ENCODE assay signal across 22 cellular contexts in the genomic region with DNA sequence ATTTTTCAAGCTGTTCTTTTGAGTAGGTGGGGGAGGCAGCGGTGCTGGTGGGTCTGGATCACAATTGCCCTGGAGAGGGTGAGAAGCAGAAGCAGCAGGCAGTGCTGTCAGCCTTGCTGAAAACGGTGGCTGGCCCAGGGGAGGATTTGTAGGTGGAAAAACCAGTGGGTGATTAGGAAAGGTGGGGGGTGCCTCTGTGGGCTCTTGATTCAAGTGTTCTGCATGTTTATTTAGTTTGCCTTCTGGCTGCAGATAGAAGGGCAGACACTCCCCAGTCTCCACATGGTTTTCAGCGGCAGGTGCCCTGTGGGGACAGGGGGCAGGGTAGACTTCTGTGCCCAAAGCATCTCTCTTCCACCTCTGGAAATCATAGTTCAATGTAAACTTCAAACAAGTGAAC.
DNase-seq lines count a peak whose midpoint lies in the region; ATAC-seq and TF ChIP-seq lines count a peak whose summit lies in the region.
"Had no signal": no experiment of that assay in that cellular context is flagged by ENCODE, and none has a peak within 500 bp of the region (broad histone marks: within the 10 kb centered on the region; RNA-seq: fewer than 3 reads in every experiment).

No MANE protein-coding gene starts in this region.

- intact Hi-C loops in upper lobe of right lung (cut with DNase I) = no loop called here

- H3K27me3 Mint-ChIP-seq in effector memory CD8-positive, alpha-beta T cell = peaks cover 0 to 25% of the 10 kb centered on the region in 2 donors
- H3K27me3 Mint-ChIP-seq: activated CD4-positive, alpha-beta memory T cell treated with anti-CD3 and anti-CD28 coated beads, Interleukin-2, amount 10 ng/mL, durations not matched to agents 7 days and 5 days had no signal

- H3K36me3 ChIP-seq in SK-N-SH (replicated peaks in 1 of 2; ENCODE audit: control insufficient read depth in 1 of 2, insufficient read depth in 2 of 2, low read length in 1 of 2) (no peaks in the 10 kb centered on the region), upper lobe of right lung (no peaks in the 10 kb centered on the region)
- H3K36me3 ChIP-seq: BLaER1 treated with 17β-estradiol and CSF1 and Interleukin-3, amounts not matched to agents 10 nM and 100 nM; SJSA1; spleen had no signal

- POLR2A ChIA-PET in SK-N-SH (lab: Yijun Ruan, JAX) = no interaction called here

- H3K4me3 Mint-ChIP-seq in effector memory CD8-positive, alpha-beta T cell = no peak overlapping the region
- H3K4me3 Mint-ChIP-seq: activated CD4-positive, alpha-beta memory T cell treated with anti-CD3 and anti-CD28 coated beads, Interleukin-2, amount 10 ng/mL, durations not matched to agents 7 days and 5 days; T-helper 2 cell treated with Interferon-gamma antibody and Interleukin-4, amounts not matched to agents 5 μg/mL and 100 μg/mL, for 36 hours had no signal

- no peak overlapping the region for H3K4me2 ChIP-seq in SK-N-SH
- H3K4me2 ChIP-seq: BLaER1 treated with 17β-estradiol and CSF1 and Interleukin-3, amounts not matched to agents 10 nM and 100 nM had no signal

- TF ChIP-seq CTCF in SK-N-SH (IDR thresholded peaks at IDR 0.05) = no peak
- no peak for TF ChIP-seq CTCF in upper lobe of right lung (IDR thresholded peaks at IDR 0.05)

- CTCF ChIA-PET in SK-N-SH (lab: Yijun Ruan, JAX) = no interaction called here

- ATAC-seq in SK-N-SH treated with all-trans-retinoic acid at 6 μM for 48 hours = no peak
- peak; percentile 67 for ATAC-seq in upper lobe of right lung
- ATAC-seq in effector memory CD8-positive, alpha-beta T cell (replicated peaks) = no peak
- ATAC-seq: left lobe of liver, mucosa of descending colon, Panc1 had no signal

- no peak overlapping the region for H3K4me3 ChIP-seq in SK-N-SH (ENCODE audit: low read depth in 2 of 2, low read length in 1 of 2)
- H3K4me3 ChIP-seq in upper lobe of right lung = no peak overlapping the region
- H3K4me3 ChIP-seq: BLaER1 treated with 17β-estradiol and CSF1 and Interleukin-3, amounts not matched to agents 10 nM and 100 nM; mucosa of descending colon; SJSA1; spleen had no signal

- no peaks in the 10 kb centered on the region for H3K9me2 ChIP-seq in SK-N-SH

- no peaks in the 10 kb centered on the region for H3F3A ChIP-seq in SK-N-SH (replicated peaks; ENCODE audit: insufficient read depth)

- no peaks in the 10 kb centered on the region for H3K79me2 ChIP-seq in SK-N-SH (ENCODE audit: insufficient read depth)

- H3K9ac ChIP-seq in SK-N-SH = no peak overlapping the region
- H3K9ac ChIP-seq: BLaER1 treated with 17β-estradiol and CSF1 and Interleukin-3, amounts not matched to agents 10 nM and 100 nM had no signal

- H3K4me1 ChIP-seq in SK-N-SH (ENCODE audit: control insufficient read depth in 1 of 2, insufficient read depth in 2 of 2, low read depth in 1 of 2, low read length in 1 of 2) (peaks cover 0 to 12% of the 10 kb centered on the region in 2 experiments; a peak in 2 of 4 replicates), upper lobe of right lung (no peaks in the 10 kb centered on the region)
- H3K4me1 ChIP-seq: SJSA1, spleen had no signal

- H3K9me3 ChIP-seq in SK-N-SH (no peaks in the 10 kb centered on the region), upper lobe of right lung (no peaks in the 10 kb centered on the region)
- H3K9me3 ChIP-seq: BLaER1 treated with 17β-estradiol and CSF1 and Interleukin-3, amounts not matched to agents 10 nM and 100 nM; mucosa of descending colon; SJSA1; spleen had no signal

- peak in 1 of 2 experiments; percentile 8; a peak in 1 of 4 replicates for TF ChIP-seq EP300 in SK-N-SH (IDR thresholded peaks at IDR 0.05; ENCODE audit: borderline replicate concordance in 1 of 2, low read depth in 1 of 2, low read length in 1 of 2)

- no peak overlapping the region for H2AFZ ChIP-seq in SK-N-SH (ENCODE audit: low read depth)

- H3K9me3 Mint-ChIP-seq in effector memory CD8-positive, alpha-beta T cell = no peaks in the 10 kb centered on the region
- H3K9me3 Mint-ChIP-seq: activated CD4-positive, alpha-beta memory T cell treated with anti-CD3 and anti-CD28 coated beads, Interleukin-2, amount 10 ng/mL, durations not matched to agents 7 days and 5 days; T-helper 2 cell treated with Interferon-gamma antibody and Interleukin-4, amounts not matched to agents 5 μg/mL and 100 μg/mL, for 36 hours had no signal

- 50% methylated on average over 3 of the region's 3 CpGs for WGBS in SK-N-SH (ENCODE audit: low lambda C conversion rate)

- H3K27ac Mint-ChIP-seq in effector memory CD8-positive, alpha-beta T cell = no peak overlapping the region
- H3K27ac Mint-ChIP-seq: activated CD4-positive, alpha-beta memory T cell treated with anti-CD3 and anti-CD28 coated beads, Interleukin-2, amount 10 ng/mL, durations not matched to agents 7 days and 5 days; T-helper 2 cell treated with Interferon-gamma antibody and Interleukin-4, amounts not matched to agents 5 μg/mL and 100 μg/mL, for 36 hours had no signal

- TF ChIP-seq RAD21 in SK-N-SH (IDR thresholded peaks at IDR 0.05; ENCODE audit: low read length) = no peak

- H3K27me3 ChIP-seq in SK-N-SH (ENCODE audit: insufficient read depth) (no peaks in the 10 kb centered on the region), upper lobe of right lung (no peaks in the 10 kb centered on the region)
- H3K27me3 ChIP-seq: BLaER1 treated with 17β-estradiol and CSF1 and Interleukin-3, amounts not matched to agents 10 nM and 100 nM; SJSA1; spleen had no signal

- H3K36me3 Mint-ChIP-seq in effector memory CD8-positive, alpha-beta T cell (ENCODE audit: insufficient read depth) = peaks cover 2% of the 10 kb centered on the region

- H3K4me1 Mint-ChIP-seq in effector memory CD8-positive, alpha-beta T cell (ENCODE audit: low read depth in 2 of 2) = no peaks in the 10 kb centered on the region
- H3K4me1 Mint-ChIP-seq: activated CD4-positive, alpha-beta memory T cell treated with anti-CD3 and anti-CD28 coated beads, Interleukin-2, amount 10 ng/mL, durations not matched to agents 7 days and 5 days had no signal

- DNase-seq in SK-N-SH = peak; percentile 10
- DNase-seq in NCI-H2029 (lab: John Stamatoyannopoulos, UW) = peak; percentile 66
- peak; percentile 85 for DNase-seq in NCI-H524 treated with DMSO at 0.1 percent for 48 hours (lab: John Stamatoyannopoulos, UW)
- peak; percentile 62 for DNase-seq in upper lobe of right lung
- DNase-seq in effector memory CD8-positive, alpha-beta T cell = no peak
- no peak for DNase-seq in caudate nucleus (lab: John Stamatoyannopoulos, UW)
- no peak for DNase-seq in HT-29 (ENCODE audit: low spot score)
- DNase-seq: activated CD4-positive, alpha-beta memory T cell treated with anti-CD3 and anti-CD28 coated beads, Interleukin-2, amount 10 ng/mL, durations not matched to agents 7 days and 5 days; activated naive CD4-positive, alpha-beta T cell treated with Interleukin-2 at 50 U/mL for 16 hours; aorta; cerebellar nuclear complex; DND-41; IMR-90; MM.1S; mucosa of descending colon; spleen had no signal

- no peak overlapping the region for H3K27ac ChIP-seq in SK-N-SH (ENCODE audit: low read depth in 2 of 2, low read length in 1 of 2)
- no peak overlapping the region for H3K27ac ChIP-seq in upper lobe of right lung
- no peak overlapping the region for H3K27ac ChIP-seq in caudate nucleus (ENCODE audit: low read depth, low read length)
- H3K27ac ChIP-seq: BLaER1 treated with 17β-estradiol and CSF1 and Interleukin-3, amounts not matched to agents 10 nM and 100 nM; SJSA1; spleen had no signal

- H4K20me1 ChIP-seq in SK-N-SH (ENCODE audit: insufficient read depth) = no peaks in the 10 kb centered on the region
- H4K20me1 ChIP-seq: BLaER1 treated with 17β-estradiol and CSF1 and Interleukin-3, amounts not matched to agents 10 nM and 100 nM had no signal

TF ChIP-seq in SK-N-SH, 30 proteins besides CTCF, POLR2A, EP300 and RAD21 (continues in another document):
- TF ChIP-seq, protein P1, sequence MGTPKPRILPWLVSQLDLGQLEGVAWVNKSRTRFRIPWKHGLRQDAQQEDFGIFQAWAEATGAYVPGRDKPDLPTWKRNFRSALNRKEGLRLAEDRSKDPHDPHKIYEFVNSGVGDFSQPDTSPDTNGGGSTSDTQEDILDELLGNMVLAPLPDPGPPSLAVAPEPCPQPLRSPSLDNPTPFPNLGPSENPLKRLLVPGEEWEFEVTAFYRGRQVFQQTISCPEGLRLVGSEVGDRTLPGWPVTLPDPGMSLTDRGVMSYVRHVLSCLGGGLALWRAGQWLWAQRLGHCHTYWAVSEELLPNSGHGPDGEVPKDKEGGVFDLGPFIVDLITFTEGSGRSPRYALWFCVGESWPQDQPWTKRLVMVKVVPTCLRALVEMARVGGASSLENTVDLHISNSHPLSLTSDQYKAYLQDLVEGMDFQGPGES (IDR thresholded peaks at IDR 0.05; ENCODE audit: low read depth, low read length) = no peak
- TF ChIP-seq TEAD4 (IDR thresholded peaks at IDR 0.05; ENCODE audit: borderline replicate concordance, insufficient read depth) = no peak
- TF ChIP-seq EZH2phosphoT487 (IDR thresholded peaks at IDR 0.05; ENCODE audit: borderline replicate concordance, low read depth) = no peak

TF ChIP-seq in SK-N-SH treated with all-trans-retinoic acid at 6 μM for 48 hours, 23 proteins besides CTCF, POLR2A, EP300 and RAD21 (continues in another document):
- TF ChIP-seq, protein P2, sequence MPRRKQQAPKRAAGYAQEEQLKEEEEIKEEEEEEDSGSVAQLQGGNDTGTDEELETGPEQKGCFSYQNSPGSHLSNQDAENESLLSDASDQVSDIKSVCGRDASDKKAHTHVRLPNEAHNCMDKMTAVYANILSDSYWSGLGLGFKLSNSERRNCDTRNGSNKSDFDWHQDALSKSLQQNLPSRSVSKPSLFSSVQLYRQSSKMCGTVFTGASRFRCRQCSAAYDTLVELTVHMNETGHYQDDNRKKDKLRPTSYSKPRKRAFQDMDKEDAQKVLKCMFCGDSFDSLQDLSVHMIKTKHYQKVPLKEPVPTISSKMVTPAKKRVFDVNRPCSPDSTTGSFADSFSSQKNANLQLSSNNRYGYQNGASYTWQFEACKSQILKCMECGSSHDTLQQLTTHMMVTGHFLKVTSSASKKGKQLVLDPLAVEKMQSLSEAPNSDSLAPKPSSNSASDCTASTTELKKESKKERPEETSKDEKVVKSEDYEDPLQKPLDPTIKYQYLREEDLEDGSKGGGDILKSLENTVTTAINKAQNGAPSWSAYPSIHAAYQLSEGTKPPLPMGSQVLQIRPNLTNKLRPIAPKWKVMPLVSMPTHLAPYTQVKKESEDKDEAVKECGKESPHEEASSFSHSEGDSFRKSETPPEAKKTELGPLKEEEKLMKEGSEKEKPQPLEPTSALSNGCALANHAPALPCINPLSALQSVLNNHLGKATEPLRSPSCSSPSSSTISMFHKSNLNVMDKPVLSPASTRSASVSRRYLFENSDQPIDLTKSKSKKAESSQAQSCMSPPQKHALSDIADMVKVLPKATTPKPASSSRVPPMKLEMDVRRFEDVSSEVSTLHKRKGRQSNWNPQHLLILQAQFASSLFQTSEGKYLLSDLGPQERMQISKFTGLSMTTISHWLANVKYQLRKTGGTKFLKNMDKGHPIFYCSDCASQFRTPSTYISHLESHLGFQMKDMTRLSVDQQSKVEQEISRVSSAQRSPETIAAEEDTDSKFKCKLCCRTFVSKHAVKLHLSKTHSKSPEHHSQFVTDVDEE (CRISPR knock-in tag; IDR thresholded peaks at IDR 0.05) = no peak

Comparison
In these comparisons a context has a peak if more than half of its experiments do, and no peak if none do; other contexts are left out.
1. DNase-seq: peak in SK-N-SH (single experiment), NCI-H2029 (single experiment), NCI-H524 treated with DMSO at 0.1 percent for 48 hours (single experiment) and upper lobe of right lung (single experiment); none in effector memory CD8-positive, alpha-beta T cell (0 of 3), caudate nucleus (0 of 61) and HT-29 (single experiment).